In the genomic region with DNA sequence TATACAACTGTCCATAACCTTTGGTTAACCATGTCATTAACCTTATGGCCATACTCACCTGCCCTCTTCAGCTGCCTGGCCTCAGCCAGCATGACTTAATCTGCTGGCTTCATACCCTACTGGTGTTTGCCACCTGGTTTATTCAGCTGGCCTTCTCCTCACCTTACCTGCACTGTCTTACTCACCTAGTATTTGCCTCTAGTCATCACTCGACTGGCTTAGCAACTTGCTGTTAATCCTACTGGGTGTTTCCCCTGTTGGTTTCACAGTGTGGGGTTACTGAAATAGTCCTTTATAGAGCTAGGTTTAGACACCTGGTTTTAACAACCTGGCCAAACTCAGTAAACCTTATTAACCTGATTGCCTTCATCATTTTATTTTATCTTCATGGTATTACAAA, we compare ENCODE assay signal across 25 cellular contexts.
A peak's percentile ranks its signal among the peaks of the same experiment; 100 is the strongest.
DNase-seq lines count a peak whose midpoint lies in the region; ATAC-seq and TF ChIP-seq lines count a peak whose summit lies in the region.
"Had no signal": no experiment of that assay in that cellular context is flagged by ENCODE, and none has a peak within 500 bp of the region (broad histone marks: within the 10 kb centered on the region; RNA-seq: fewer than 3 reads in every experiment).

No MANE protein-coding gene starts in this region.

- H3K27ac Mint-ChIP-seq in activated T-helper 17 cell treated with anti-CD3 and anti-CD28 coated beads, Interleukin-2, amount 50 U/mL, for 72 hours = peak overlapping the region; percentile 5
- H3K27ac Mint-ChIP-seq in activated CD4-positive, alpha-beta T cell treated with anti-CD3 and anti-CD28 coated beads for 36 hours = no peak overlapping the region
- H3K27ac Mint-ChIP-seq: HFFc6, IgD-negative memory B cell had no signal

- H3K4me1 ChIP-seq in mammary epithelial cell (ENCODE audit: insufficient read depth, low read length) = no peaks in the 10 kb centered on the region
- H3K4me1 ChIP-seq in breast epithelium = no peaks in the 10 kb centered on the region
- H3K4me1 ChIP-seq in esophagus squamous epithelium = peaks cover 0 to 12% (median 0%) of the 10 kb centered on the region in 3 donors
- H3K4me1 ChIP-seq: HAP-1 had no signal

- peaks cover 12% of the 10 kb centered on the region for H3K9me3 Mint-ChIP-seq in activated T-helper 17 cell treated with anti-CD3 and anti-CD28 coated beads, Interleukin-2, amount 50 U/mL, for 72 hours
- peaks cover 5% of the 10 kb centered on the region for H3K9me3 Mint-ChIP-seq in activated CD4-positive, alpha-beta T cell treated with anti-CD3 and anti-CD28 coated beads for 36 hours (ENCODE audit: low read depth)
- H3K9me3 Mint-ChIP-seq: HFFc6 had no signal

- H3K36me3 ChIP-seq in mammary epithelial cell (ENCODE audit: insufficient read depth, low read length) (no peaks in the 10 kb centered on the region), breast epithelium (no peaks in the 10 kb centered on the region), esophagus squamous epithelium (no peaks in the 10 kb centered on the region)
- H3K36me3 ChIP-seq: HAP-1 had no signal

- H3K36me3 Mint-ChIP-seq in activated T-helper 17 cell treated with anti-CD3 and anti-CD28 coated beads, Interleukin-2, amount 50 U/mL, for 72 hours (ENCODE audit: low read depth) = no peaks in the 10 kb centered on the region
- H3K36me3 Mint-ChIP-seq in activated CD4-positive, alpha-beta T cell treated with anti-CD3 and anti-CD28 coated beads for 36 hours (ENCODE audit: low read depth) = no peaks in the 10 kb centered on the region

- in situ Hi-C loops in mammary epithelial cell (cut with MboI; ENCODE audit: low sequenced_read_pairs in 2 of 2) = no loop called here

- H3K9ac ChIP-seq in mammary epithelial cell (ENCODE audit: insufficient read depth, low read length) = no peak overlapping the region
- H3K9ac ChIP-seq: KMS-11 had no signal

- H2AFZ ChIP-seq in mammary epithelial cell (ENCODE audit: low read depth, low read length) = no peak overlapping the region

- intact Hi-C loops in mammary epithelial cell (cut with micrococcal nuclease) (no loop called here), breast epithelium (cut with DNase I; ENCODE audit: low total_unique reads) (no loop called here), esophagus squamous epithelium (cut with DNase I) (no loop called here)
- intact Hi-C loops in activated CD4-positive, alpha-beta T cell treated with anti-CD3 and anti-CD28 coated beads for 36 hours (cut with DNase I, micrococcal nuclease) = no loop called here

- POLR2A ChIA-PET in activated CD4-positive, alpha-beta T cell treated with anti-CD3 and anti-CD28 coated beads for 36 hours (lab: Charles Lee) = no interaction called here

- no peak overlapping the region for H3K4me2 ChIP-seq in mammary epithelial cell (ENCODE audit: insufficient read depth, low read depth, low read length)
- H3K4me2 ChIP-seq: KMS-11 had no signal

- no peak overlapping the region for H3K4me3 Mint-ChIP-seq in activated T-helper 17 cell treated with anti-CD3 and anti-CD28 coated beads, Interleukin-2, amount 50 U/mL, for 72 hours
- no peak overlapping the region for H3K4me3 Mint-ChIP-seq in activated CD4-positive, alpha-beta T cell treated with anti-CD3 and anti-CD28 coated beads for 36 hours
- H3K4me3 Mint-ChIP-seq: HFFc6, IgD-negative memory B cell had no signal

- dilution Hi-C loops in mammary epithelial cell (cut with HindIII; ENCODE audit: low sequenced_read_pairs) = no loop called here

- DNase-seq in mammary epithelial cell (peak; percentile 81), breast epithelium (ENCODE audit: low spot score in 2 of 2) (no peak), esophagus squamous epithelium (lab: John Stamatoyannopoulos, UW) (no peak), DMS114 treated with DMSO at 0.1 percent for 48 hours (lab: John Stamatoyannopoulos, UW; ENCODE audit: unreplicated experiment) (no peak)
- DNase-seq in activated CD4-positive, alpha-beta T cell treated with anti-CD3 and anti-CD28 coated beads for 36 hours = no peak
- DNase-seq: 8988T, Calu3, GDM1, GOT3, HFFc6, MM.1S, NCI-H1417, NCI-H187, NCI-H446, NCI-H524 treated with DMSO at 0.1 percent for 48 hours, NCI-H774, RPMI8226, SHP77 treated with DMSO at 0.1 percent for 48 hours had no signal

- no peaks in the 10 kb centered on the region for H3K27me3 Mint-ChIP-seq in activated T-helper 17 cell treated with anti-CD3 and anti-CD28 coated beads, Interleukin-2, amount 50 U/mL, for 72 hours
- H3K27me3 Mint-ChIP-seq in activated CD4-positive, alpha-beta T cell treated with anti-CD3 and anti-CD28 coated beads for 36 hours = no peaks in the 10 kb centered on the region
- H3K27me3 Mint-ChIP-seq: IgD-negative memory B cell had no signal

- TF ChIP-seq POLR2A in breast epithelium (IDR thresholded peaks at IDR 0.05) (no peak), esophagus squamous epithelium (IDR thresholded peaks at IDR 0.05) (no peak)

- no TSS peak for BruUV-seq in mammary epithelial cell (replicated peaks; lab: Mats Ljungman, UMichigan)

- no peaks in the 10 kb centered on the region for H4K20me1 ChIP-seq in mammary epithelial cell (ENCODE audit: insufficient read depth, low read length)

- 100% methylated on average over 1 of the region's 1 CpG for WGBS in mammary epithelial cell (ENCODE audit: low coverage, missing lambda C conversion rate)
- WGBS in esophagus squamous epithelium, 2 donors = 50% methylated on average over 1 of the region's 1 CpG

- H3K27ac ChIP-seq in mammary epithelial cell (ENCODE audit: insufficient read depth, low read depth, low read length) (no peak overlapping the region), breast epithelium (no peak overlapping the region), esophagus squamous epithelium (peak overlapping the region; percentile 62 to 88 (median 83))
- H3K27ac ChIP-seq: KMS-11, SK-N-MC had no signal

- H3K4me3 ChIP-seq in mammary epithelial cell (replicated peaks in 1 of 3; ENCODE audit: insufficient read depth in 1 of 3, low read depth in 2 of 3, low read length in 3 of 3) (no peak overlapping the region), breast epithelium (no peak overlapping the region), esophagus squamous epithelium (no peak overlapping the region)
- H3K4me3 ChIP-seq: GM12878, HAP-1, SK-N-MC had no signal

- no peaks in the 10 kb centered on the region for H3K79me2 ChIP-seq in mammary epithelial cell (ENCODE audit: insufficient read depth, low read length)

- no peak for TF ChIP-seq CTCF in mammary epithelial cell (conservative IDR thresholded peaks at IDR 0.05 in 1 of 2, IDR thresholded peaks at IDR 0.05 in 1 of 2; ENCODE audit: extremely low read depth in 1 of 2, insufficient read depth in 1 of 2, low read depth in 1 of 2, low read length in 2 of 2)
- TF ChIP-seq CTCF in breast epithelium (IDR thresholded peaks at IDR 0.05) = no peak
- no peak for TF ChIP-seq CTCF in esophagus squamous epithelium (IDR thresholded peaks at IDR 0.05)

- no peaks in the 10 kb centered on the region for H3K4me1 Mint-ChIP-seq in activated T-helper 17 cell treated with anti-CD3 and anti-CD28 coated beads, Interleukin-2, amount 50 U/mL, for 72 hours
- no peaks in the 10 kb centered on the region for H3K4me1 Mint-ChIP-seq in activated CD4-positive, alpha-beta T cell treated with anti-CD3 and anti-CD28 coated beads for 36 hours
- H3K4me1 Mint-ChIP-seq: IgD-negative memory B cell had no signal

- CTCF ChIA-PET in mammary epithelial cell (lab: Charles Lee; ENCODE audit: low non-redundant PET) = no interaction called here
- CTCF ChIA-PET in activated CD4-positive, alpha-beta T cell treated with anti-CD3 and anti-CD28 coated beads for 36 hours (lab: Charles Lee) = no interaction called here

- H3K9me3 ChIP-seq in mammary epithelial cell (replicated peaks; ENCODE audit: insufficient read depth, low read length) (no peaks in the 10 kb centered on the region), breast epithelium (no peaks in the 10 kb centered on the region), esophagus squamous epithelium (no peaks in the 10 kb centered on the region)
- H3K9me3 ChIP-seq: HAP-1 had no signal

- no peaks in the 10 kb centered on the region for H3K27me3 ChIP-seq in mammary epithelial cell (ENCODE audit: insufficient read depth, low read length)
- no peaks in the 10 kb centered on the region for H3K27me3 ChIP-seq in breast epithelium
- H3K27me3 ChIP-seq in esophagus squamous epithelium = no peaks in the 10 kb centered on the region

- no peak for ATAC-seq in activated T-helper 17 cell treated with anti-CD3 and anti-CD28 coated beads, Interleukin-2, amount 50 U/mL, for 72 hours (replicated peaks)
- ATAC-seq in activated CD4-positive, alpha-beta T cell treated with anti-CD3 and anti-CD28 coated beads for 36 hours = no peak
- ATAC-seq in HG03097 (IDR thresholded peaks at IDR 0.05; ENCODE audit: low FRiP score, unreplicated experiment) = no peak
- ATAC-seq: GM12878 had no signal

Comparison
In these comparisons a context has a peak if more than half of its experiments do, and no peak if none do; other contexts are left out.
1. H3K27ac ChIP-seq: peak in esophagus squamous epithelium (4 of 4); none in mammary epithelial cell (single experiment) and breast epithelium (0 of 2).